ENCODE assay signal across 10 cellular contexts in the genomic region with DNA sequence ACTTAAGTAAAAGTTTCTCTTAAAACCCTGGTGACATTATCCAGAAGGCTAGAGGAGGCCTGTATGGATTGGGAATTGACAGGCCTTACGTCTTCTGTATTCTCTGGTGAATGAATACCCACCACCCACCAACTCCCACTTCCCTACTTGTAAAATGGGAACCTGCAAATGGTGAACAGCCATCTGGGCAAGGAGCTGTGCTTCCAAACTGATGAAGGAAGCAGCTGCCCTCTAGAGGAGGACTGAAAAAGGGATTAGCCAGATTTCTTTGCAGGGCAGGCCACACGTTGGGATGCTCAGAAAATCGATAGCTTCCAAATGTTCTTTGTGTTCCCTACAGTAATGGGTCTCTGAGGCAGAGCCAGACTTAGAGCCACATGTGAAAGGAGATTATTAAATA. TPM values are rescaled to one million over a fixed set of nuclear protein-coding genes. Genes with fewer than 3 reads are reported as not detected.
DNase-seq lines count a peak whose midpoint lies in the region; ATAC-seq, FAIRE-seq and TF ChIP-seq lines count a peak whose summit lies in the region.
"Had no signal": no experiment of that assay in that cellular context is flagged by ENCODE, and none has a peak within 500 bp of the region (broad histone marks: within the 10 kb centered on the region; RNA-seq: fewer than 3 reads in every experiment).

No MANE protein-coding gene starts in this region.

- no peak for ATAC-seq in stimulated activated naive CD8-positive, alpha-beta T cell treated with anti-CD3 and anti-CD28 coated beads, Interleukin-15, amount 100 ng/mL, for 72 hours
- ATAC-seq in stimulated activated naive CD8-positive, alpha-beta T cell treated with anti-CD3 and anti-CD28 coated beads, Interleukin-15, Interleukin-2, amounts not matched to agents 100 U/mL and 50 U/mL, for 24 hours, result no peak
- ATAC-seq in HG02642 (IDR thresholded peaks at IDR 0.05; ENCODE audit: poor library complexity, unreplicated experiment) (no peak), GM21423 (IDR thresholded peaks at IDR 0.05; ENCODE audit: unreplicated experiment) (no peak), gastroesophageal sphincter (no peak)

- TF ChIP-seq EP300 in gastroesophageal sphincter (IDR thresholded peaks at IDR 0.05), result no peak

- no peak for FAIRE-seq in GM19239 (lab: Jason Lieb, UNC)

- no peaks in the 10 kb centered on the region for H3K9me3 Mint-ChIP-seq in stimulated activated naive CD8-positive, alpha-beta T cell treated with anti-CD3 and anti-CD28 coated beads, Interleukin-15, amount 100 ng/mL, for 72 hours

- TF ChIP-seq CTCF in fibroblast of pulmonary artery (IDR thresholded peaks at IDR 0.05; ENCODE audit: low read length, missing control alignments) (peak; percentile 67), gastroesophageal sphincter (IDR thresholded peaks at IDR 0.05) (peak in 1 of 4 experiments; percentile 40)

- TF ChIP-seq POLR2A in gastroesophageal sphincter (IDR thresholded peaks at IDR 0.05), result no peak

- peak; percentile 0 to 7 for DNase-seq in stimulated activated naive CD8-positive, alpha-beta T cell treated with anti-CD3 and anti-CD28 coated beads, Interleukin-15, amount 100 ng/mL, for 72 hours
- DNase-seq in stimulated activated naive CD8-positive, alpha-beta T cell treated with anti-CD3 and anti-CD28 coated beads, Interleukin-15, Interleukin-2, amounts not matched to agents 100 U/mL and 50 U/mL, for 24 hours, result no peak
- DNase-seq in OCI-M1 (lab: John Stamatoyannopoulos, UW) (peak; percentile 72), fibroblast of pulmonary artery (ENCODE audit: low read depth) (peak; percentile 53), GM19239 (ENCODE audit: insufficient read length, low spot score) (no peak)
- DNase-seq: stimulated activated CD4-positive, alpha-beta T cell treated with anti-CD3 and anti-CD28 coated beads, Interleukin-2, amount 100 ng/mL, for 48 hours had no signal

- H3K27me3 ChIP-seq in gastroesophageal sphincter, result no peaks in the 10 kb centered on the region

- H3K27ac ChIP-seq in gastroesophageal sphincter, result no peak overlapping the region

- no peak overlapping the region for H3K4me3 Mint-ChIP-seq in stimulated activated naive CD8-positive, alpha-beta T cell treated with anti-CD3 and anti-CD28 coated beads, Interleukin-15, amount 100 ng/mL, for 72 hours

- no peaks in the 10 kb centered on the region for H3K27me3 Mint-ChIP-seq in stimulated activated naive CD8-positive, alpha-beta T cell treated with anti-CD3 and anti-CD28 coated beads, Interleukin-15, amount 100 ng/mL, for 72 hours

- no peaks in the 10 kb centered on the region for H3K4me1 Mint-ChIP-seq in stimulated activated naive CD8-positive, alpha-beta T cell treated with anti-CD3 and anti-CD28 coated beads, Interleukin-15, amount 100 ng/mL, for 72 hours

- no peaks in the 10 kb centered on the region for H3K9me3 ChIP-seq in gastroesophageal sphincter

- H3K27ac Mint-ChIP-seq in stimulated activated naive CD8-positive, alpha-beta T cell treated with anti-CD3 and anti-CD28 coated beads, Interleukin-15, amount 100 ng/mL, for 72 hours, result no peak overlapping the region

- no peaks in the 10 kb centered on the region for H3K36me3 ChIP-seq in gastroesophageal sphincter

- H3K4me3 ChIP-seq in fibroblast of pulmonary artery (replicated peaks; ENCODE audit: low read depth, low read length), result no peak overlapping the region
- no peak overlapping the region for H3K4me3 ChIP-seq in gastroesophageal sphincter

- H3K4me1 ChIP-seq in gastroesophageal sphincter, result no peaks in the 10 kb centered on the region

- WGBS in gastroesophageal sphincter (ENCODE audit: low coverage in 1 of 2), 2 donors, result 58 to 67% methylated on average over 1 to 3 of the region's 3 CpGs

RNA-seq across cellular contexts. Expression of gene LPAR4, which starts 39.3 kb away (rescaled TPM):
- 1 to 10 TPM in 3 of 4 donors, under 1 TPM in 1; 0.87 to 4.2 (median 2.0) TPM for total RNA-seq in gastroesophageal sphincter
- total RNA-seq: NCI-H460 had no signal

RNA-seq across cellular contexts. Expression of gene RTL3, which starts 49.0 kb away (rescaled TPM):
- 1 to 10 TPM; 3.2 to 10.0 (median 6.8) TPM for total RNA-seq in gastroesophageal sphincter
- total RNA-seq: NCI-H460 had no signal

Comparison
In these comparisons a context has a peak if more than half of its experiments do, and no peak if none do; other contexts are left out.
1. DNase-seq: peak in stimulated activated naive CD8-positive, alpha-beta T cell treated with anti-CD3 and anti-CD28 coated beads, Interleukin-15, amount 100 ng/mL, for 72 hours (2 of 2), OCI-M1 (single experiment) and fibroblast of pulmonary artery (single experiment); none in stimulated activated naive CD8-positive, alpha-beta T cell treated with anti-CD3 and anti-CD28 coated beads, Interleukin-15, Interleukin-2, amounts not matched to agents 100 U/mL and 50 U/mL, for 24 hours (single experiment) and GM19239 (single experiment).